Comparison of ENCODE assay signal across 1 cellular context in the genomic region with DNA sequence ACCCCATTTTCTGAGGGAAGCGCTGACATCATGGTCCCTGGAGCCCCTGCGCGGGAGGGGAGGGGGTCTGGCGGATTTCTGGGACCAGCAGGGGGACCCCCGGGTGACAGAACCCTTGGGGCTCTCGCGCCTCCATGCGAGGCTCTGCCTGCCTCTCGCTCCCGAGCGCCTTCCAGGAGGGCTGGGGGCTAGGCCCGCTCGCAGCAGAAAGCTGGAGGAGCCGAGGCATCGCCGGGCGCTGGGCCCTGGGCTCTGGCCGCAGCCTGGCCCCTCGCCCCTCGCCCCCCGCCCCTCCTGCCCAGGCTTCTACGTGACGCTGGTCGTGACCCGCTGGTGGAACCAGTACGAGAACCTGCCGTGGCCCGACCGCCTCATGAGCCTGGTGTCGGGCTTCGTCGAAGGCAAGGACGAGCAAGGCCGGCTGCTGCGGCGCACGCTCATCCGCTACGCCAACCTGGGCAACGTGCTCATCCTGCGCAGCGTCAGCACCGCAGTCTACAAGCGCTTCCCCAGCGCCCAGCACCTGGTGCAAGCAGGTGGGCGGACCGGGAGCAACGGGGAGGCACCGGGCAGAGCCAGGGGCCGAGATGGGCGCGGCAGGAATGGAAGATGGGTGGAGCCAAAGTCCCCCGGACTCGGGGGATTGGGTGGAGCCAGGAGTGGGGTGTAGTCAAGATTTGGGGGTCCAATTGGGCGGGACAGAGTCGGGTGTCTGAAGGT.
TF ChIP-seq lines count a peak whose summit lies in the region.

No MANE protein-coding gene starts in this region.

TF ChIP-seq in WTC11, 78 proteins besides CTCF, POLR2A, EP300 and RAD21 (continued from another document and continues in another):
- TF ChIP-seq, protein P1, sequence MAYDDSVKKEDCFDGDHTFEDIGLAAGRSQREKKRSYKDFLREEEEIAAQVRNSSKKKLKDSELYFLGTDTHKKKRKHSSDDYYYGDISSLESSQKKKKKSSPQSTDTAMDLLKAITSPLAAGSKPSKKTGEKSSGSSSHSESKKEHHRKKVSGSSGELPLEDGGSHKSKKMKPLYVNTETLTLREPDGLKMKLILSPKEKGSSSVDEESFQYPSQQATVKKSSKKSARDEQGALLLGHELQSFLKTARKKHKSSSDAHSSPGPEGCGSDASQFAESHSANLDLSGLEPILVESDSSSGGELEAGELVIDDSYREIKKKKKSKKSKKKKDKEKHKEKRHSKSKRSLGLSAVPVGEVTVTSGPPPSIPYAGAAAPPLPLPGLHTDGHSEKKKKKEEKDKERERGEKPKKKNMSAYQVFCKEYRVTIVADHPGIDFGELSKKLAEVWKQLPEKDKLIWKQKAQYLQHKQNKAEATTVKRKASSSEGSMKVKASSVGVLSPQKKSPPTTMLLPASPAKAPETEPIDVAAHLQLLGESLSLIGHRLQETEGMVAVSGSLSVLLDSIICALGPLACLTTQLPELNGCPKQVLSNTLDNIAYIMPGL (CRISPR knock-in tag; IDR thresholded peaks at IDR 0.05), result peak; percentile 67
- TF ChIP-seq ZNF263 (CRISPR knock-in tag; IDR thresholded peaks at IDR 0.05; ENCODE audit: low read depth) (no peak), MXD4 (CRISPR knock-in tag; IDR thresholded peaks at IDR 0.05; ENCODE audit: borderline replicate concordance) (no peak), TEAD4 (CRISPR knock-in tag; IDR thresholded peaks at IDR 0.05) (peak; percentile 91), ZNF219 (CRISPR knock-in tag; IDR thresholded peaks at IDR 0.05; ENCODE audit: borderline replicate concordance) (peak; percentile 94), CBFB (CRISPR knock-in tag; IDR thresholded peaks at IDR 0.05; ENCODE audit: low read depth) (no peak; the same call in 1 of the 2 replicates), EMX1 (CRISPR knock-in tag; IDR thresholded peaks at IDR 0.05) (no peak), ZNF416 (CRISPR knock-in tag; IDR thresholded peaks at IDR 0.05) (no peak), CREM (CRISPR knock-in tag; IDR thresholded peaks at IDR 0.05) (peak; percentile 50; the same call in 1 of the 2 replicates), SMAD3 (CRISPR knock-in tag; IDR thresholded peaks at IDR 0.05; ENCODE audit: borderline replicate concordance) (peak; percentile 96; the same call in 1 of the 2 replicates), NFYB (CRISPR knock-in tag; conservative IDR thresholded peaks at IDR 0.05; ENCODE audit: low read depth) (peak; percentile 55), IRF2 (CRISPR knock-in tag; IDR thresholded peaks at IDR 0.05; ENCODE audit: borderline replicate concordance, low read depth) (no peak), ELF4 (CRISPR knock-in tag; IDR thresholded peaks at IDR 0.05; ENCODE audit: low read depth) (no peak), CREB1 (CRISPR knock-in tag; IDR thresholded peaks at IDR 0.05) (peak; percentile 88), PRRX2 (CRISPR knock-in tag; IDR thresholded peaks at IDR 0.05) (no peak), ZNF232 (CRISPR knock-in tag; IDR thresholded peaks at IDR 0.05) (peak; percentile 96), FOXK1 (CRISPR knock-in tag; IDR thresholded peaks at IDR 0.05) (peak; percentile 95), TEAD1 (CRISPR knock-in tag; IDR thresholded peaks at IDR 0.05) (peak; percentile 95), GRHL2 (CRISPR knock-in tag; IDR thresholded peaks at IDR 0.05; ENCODE audit: insufficient replicate concordance, severe bottlenecking) (no peak), MYBL2 (CRISPR knock-in tag; IDR thresholded peaks at IDR 0.05) (peak; percentile 93), NFE2L1 (CRISPR knock-in tag; IDR thresholded peaks at IDR 0.05) (peak; percentile 95; the same call in 1 of the 2 replicates), ATF1 (CRISPR knock-in tag; IDR thresholded peaks at IDR 0.05) (peak; percentile 89; the same call in 1 of the 2 replicates)
- TF ChIP-seq, protein P2, sequence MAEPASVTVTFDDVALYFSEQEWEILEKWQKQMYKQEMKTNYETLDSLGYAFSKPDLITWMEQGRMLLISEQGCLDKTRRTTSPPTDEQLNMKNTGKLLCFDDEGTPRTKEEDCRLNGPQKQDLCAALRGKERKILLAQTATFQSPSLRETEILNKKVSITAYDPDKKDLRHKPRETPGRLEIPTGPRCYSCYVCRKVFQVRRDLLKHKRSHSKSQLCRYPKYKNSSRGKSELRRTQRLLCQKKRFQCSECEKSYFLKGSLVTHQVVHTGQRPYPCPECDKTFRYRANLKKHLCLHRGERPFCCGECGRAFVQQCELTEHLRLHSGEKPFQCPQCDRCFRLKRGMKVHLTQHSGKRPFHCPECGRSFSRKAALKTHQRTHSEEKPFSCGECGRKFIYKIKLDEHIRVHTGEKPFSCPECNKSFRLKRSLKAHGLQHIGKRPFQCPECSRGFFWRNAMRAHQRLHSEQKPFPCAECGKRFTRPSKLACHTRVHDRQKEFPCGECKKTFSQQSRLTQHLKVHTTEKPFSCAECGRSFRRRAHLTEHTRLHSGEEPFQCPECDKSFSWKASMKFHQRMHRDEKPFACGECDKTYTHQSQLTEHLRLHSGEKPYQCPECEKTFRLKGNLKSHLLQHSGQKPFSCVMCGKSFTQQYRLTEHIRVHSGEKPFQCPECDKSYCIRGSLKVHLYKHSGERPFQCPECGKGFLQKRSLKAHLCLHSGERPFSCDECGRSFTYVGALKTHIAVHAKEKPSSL (CRISPR knock-in tag; conservative IDR thresholded peaks at IDR 0.05), result no peak
- TF ChIP-seq, protein P3, sequence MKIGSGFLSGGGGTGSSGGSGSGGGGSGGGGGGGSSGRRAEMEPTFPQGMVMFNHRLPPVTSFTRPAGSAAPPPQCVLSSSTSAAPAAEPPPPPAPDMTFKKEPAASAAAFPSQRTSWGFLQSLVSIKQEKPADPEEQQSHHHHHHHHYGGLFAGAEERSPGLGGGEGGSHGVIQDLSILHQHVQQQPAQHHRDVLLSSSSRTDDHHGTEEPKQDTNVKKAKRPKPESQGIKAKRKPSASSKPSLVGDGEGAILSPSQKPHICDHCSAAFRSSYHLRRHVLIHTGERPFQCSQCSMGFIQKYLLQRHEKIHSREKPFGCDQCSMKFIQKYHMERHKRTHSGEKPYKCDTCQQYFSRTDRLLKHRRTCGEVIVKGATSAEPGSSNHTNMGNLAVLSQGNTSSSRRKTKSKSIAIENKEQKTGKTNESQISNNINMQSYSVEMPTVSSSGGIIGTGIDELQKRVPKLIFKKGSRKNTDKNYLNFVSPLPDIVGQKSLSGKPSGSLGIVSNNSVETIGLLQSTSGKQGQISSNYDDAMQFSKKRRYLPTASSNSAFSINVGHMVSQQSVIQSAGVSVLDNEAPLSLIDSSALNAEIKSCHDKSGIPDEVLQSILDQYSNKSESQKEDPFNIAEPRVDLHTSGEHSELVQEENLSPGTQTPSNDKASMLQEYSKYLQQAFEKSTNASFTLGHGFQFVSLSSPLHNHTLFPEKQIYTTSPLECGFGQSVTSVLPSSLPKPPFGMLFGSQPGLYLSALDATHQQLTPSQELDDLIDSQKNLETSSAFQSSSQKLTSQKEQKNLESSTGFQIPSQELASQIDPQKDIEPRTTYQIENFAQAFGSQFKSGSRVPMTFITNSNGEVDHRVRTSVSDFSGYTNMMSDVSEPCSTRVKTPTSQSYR (CRISPR knock-in tag; IDR thresholded peaks at IDR 0.05), result peak; percentile 95
- TF ChIP-seq, protein P4, sequence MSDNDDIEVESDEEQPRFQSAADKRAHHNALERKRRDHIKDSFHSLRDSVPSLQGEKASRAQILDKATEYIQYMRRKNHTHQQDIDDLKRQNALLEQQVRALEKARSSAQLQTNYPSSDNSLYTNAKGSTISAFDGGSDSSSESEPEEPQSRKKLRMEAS (CRISPR knock-in tag; IDR thresholded peaks at IDR 0.05), result peak; percentile 99
- TF ChIP-seq, protein P5, sequence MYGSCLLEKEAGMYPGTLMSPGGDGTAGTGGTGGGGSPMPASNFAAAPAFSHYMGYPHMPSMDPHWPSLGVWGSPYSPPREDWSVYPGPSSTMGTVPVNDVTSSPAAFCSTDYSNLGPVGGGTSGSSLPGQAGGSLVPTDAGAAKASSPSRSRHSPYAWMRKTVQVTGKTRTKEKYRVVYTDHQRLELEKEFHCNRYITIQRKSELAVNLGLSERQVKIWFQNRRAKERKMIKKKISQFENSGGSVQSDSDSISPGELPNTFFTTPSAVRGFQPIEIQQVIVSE (CRISPR knock-in tag; IDR thresholded peaks at IDR 0.05; ENCODE audit: borderline replicate concordance), result no peak
- TF ChIP-seq, protein P6, sequence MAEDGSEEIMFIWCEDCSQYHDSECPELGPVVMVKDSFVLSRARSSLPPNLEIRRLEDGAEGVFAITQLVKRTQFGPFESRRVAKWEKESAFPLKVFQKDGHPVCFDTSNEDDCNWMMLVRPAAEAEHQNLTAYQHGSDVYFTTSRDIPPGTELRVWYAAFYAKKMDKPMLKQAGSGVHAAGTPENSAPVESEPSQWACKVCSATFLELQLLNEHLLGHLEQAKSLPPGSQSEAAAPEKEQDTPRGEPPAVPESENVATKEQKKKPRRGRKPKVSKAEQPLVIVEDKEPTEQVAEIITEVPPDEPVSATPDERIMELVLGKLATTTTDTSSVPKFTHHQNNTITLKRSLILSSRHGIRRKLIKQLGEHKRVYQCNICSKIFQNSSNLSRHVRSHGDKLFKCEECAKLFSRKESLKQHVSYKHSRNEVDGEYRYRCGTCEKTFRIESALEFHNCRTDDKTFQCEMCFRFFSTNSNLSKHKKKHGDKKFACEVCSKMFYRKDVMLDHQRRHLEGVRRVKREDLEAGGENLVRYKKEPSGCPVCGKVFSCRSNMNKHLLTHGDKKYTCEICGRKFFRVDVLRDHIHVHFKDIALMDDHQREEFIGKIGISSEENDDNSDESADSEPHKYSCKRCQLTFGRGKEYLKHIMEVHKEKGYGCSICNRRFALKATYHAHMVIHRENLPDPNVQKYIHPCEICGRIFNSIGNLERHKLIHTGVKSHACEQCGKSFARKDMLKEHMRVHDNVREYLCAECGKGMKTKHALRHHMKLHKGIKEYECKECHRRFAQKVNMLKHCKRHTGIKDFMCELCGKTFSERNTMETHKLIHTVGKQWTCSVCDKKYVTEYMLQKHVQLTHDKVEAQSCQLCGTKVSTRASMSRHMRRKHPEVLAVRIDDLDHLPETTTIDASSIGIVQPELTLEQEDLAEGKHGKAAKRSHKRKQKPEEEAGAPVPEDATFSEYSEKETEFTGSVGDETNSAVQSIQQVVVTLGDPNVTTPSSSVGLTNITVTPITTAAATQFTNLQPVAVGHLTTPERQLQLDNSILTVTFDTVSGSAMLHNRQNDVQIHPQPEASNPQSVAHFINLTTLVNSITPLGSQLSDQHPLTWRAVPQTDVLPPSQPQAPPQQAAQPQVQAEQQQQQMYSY (CRISPR knock-in tag; IDR thresholded peaks at IDR 0.05), result peak; percentile 63
- TF ChIP-seq, protein P7, sequence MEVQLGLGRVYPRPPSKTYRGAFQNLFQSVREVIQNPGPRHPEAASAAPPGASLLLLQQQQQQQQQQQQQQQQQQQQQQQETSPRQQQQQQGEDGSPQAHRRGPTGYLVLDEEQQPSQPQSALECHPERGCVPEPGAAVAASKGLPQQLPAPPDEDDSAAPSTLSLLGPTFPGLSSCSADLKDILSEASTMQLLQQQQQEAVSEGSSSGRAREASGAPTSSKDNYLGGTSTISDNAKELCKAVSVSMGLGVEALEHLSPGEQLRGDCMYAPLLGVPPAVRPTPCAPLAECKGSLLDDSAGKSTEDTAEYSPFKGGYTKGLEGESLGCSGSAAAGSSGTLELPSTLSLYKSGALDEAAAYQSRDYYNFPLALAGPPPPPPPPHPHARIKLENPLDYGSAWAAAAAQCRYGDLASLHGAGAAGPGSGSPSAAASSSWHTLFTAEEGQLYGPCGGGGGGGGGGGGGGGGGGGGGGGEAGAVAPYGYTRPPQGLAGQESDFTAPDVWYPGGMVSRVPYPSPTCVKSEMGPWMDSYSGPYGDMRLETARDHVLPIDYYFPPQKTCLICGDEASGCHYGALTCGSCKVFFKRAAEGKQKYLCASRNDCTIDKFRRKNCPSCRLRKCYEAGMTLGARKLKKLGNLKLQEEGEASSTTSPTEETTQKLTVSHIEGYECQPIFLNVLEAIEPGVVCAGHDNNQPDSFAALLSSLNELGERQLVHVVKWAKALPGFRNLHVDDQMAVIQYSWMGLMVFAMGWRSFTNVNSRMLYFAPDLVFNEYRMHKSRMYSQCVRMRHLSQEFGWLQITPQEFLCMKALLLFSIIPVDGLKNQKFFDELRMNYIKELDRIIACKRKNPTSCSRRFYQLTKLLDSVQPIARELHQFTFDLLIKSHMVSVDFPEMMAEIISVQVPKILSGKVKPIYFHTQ (CRISPR knock-in tag; IDR thresholded peaks at IDR 0.05), result no peak
- TF ChIP-seq, protein P8, sequence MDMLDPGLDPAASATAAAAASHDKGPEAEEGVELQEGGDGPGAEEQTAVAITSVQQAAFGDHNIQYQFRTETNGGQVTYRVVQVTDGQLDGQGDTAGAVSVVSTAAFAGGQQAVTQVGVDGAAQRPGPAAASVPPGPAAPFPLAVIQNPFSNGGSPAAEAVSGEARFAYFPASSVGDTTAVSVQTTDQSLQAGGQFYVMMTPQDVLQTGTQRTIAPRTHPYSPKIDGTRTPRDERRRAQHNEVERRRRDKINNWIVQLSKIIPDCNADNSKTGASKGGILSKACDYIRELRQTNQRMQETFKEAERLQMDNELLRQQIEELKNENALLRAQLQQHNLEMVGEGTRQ (CRISPR knock-in tag; IDR thresholded peaks at IDR 0.05), result peak; percentile 49; the same call in 1 of the 2 replicates
- TF ChIP-seq, protein P9, sequence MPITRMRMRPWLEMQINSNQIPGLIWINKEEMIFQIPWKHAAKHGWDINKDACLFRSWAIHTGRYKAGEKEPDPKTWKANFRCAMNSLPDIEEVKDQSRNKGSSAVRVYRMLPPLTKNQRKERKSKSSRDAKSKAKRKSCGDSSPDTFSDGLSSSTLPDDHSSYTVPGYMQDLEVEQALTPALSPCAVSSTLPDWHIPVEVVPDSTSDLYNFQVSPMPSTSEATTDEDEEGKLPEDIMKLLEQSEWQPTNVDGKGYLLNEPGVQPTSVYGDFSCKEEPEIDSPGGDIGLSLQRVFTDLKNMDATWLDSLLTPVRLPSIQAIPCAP (CRISPR knock-in tag; IDR thresholded peaks at IDR 0.05), result peak; percentile 80
- TF ChIP-seq, protein P10, sequence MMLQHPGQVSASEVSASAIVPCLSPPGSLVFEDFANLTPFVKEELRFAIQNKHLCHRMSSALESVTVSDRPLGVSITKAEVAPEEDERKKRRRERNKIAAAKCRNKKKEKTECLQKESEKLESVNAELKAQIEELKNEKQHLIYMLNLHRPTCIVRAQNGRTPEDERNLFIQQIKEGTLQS (CRISPR knock-in tag; conservative IDR thresholded peaks at IDR 0.05), result 0 out of 2 replicates have a peak, but pooled peaks have one; percentile 52
- TF ChIP-seq, protein P11, sequence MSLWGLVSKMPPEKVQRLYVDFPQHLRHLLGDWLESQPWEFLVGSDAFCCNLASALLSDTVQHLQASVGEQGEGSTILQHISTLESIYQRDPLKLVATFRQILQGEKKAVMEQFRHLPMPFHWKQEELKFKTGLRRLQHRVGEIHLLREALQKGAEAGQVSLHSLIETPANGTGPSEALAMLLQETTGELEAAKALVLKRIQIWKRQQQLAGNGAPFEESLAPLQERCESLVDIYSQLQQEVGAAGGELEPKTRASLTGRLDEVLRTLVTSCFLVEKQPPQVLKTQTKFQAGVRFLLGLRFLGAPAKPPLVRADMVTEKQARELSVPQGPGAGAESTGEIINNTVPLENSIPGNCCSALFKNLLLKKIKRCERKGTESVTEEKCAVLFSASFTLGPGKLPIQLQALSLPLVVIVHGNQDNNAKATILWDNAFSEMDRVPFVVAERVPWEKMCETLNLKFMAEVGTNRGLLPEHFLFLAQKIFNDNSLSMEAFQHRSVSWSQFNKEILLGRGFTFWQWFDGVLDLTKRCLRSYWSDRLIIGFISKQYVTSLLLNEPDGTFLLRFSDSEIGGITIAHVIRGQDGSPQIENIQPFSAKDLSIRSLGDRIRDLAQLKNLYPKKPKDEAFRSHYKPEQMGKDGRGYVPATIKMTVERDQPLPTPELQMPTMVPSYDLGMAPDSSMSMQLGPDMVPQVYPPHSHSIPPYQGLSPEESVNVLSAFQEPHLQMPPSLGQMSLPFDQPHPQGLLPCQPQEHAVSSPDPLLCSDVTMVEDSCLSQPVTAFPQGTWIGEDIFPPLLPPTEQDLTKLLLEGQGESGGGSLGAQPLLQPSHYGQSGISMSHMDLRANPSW (CRISPR knock-in tag; conservative IDR thresholded peaks at IDR 0.05; ENCODE audit: low read depth), result no peak
